ENCODE assay signal across 1 cellular context in genomic region chr2:21043744-21044532, GRCh38.
TF ChIP-seq lines count a peak whose summit lies in the region.

TSS of gene APOB (minus strand) at chr2:21044073. CDS start at chr2:21043945, 128 bp downstream.

TF ChIP-seq in HepG2, 621 proteins besides CTCF, POLR2A, EP300 and RAD21 (continues in another document):
- peak; percentile 43; the same call in 1 of the 2 replicates for TF ChIP-seq STAG1 (CRISPR knock-in tag; IDR thresholded peaks at IDR 0.05)
- TF ChIP-seq ZNF646 (CRISPR knock-in tag; IDR thresholded peaks at IDR 0.05) = no peak
- peak; percentile 91 for TF ChIP-seq PITX1 (CRISPR knock-in tag; IDR thresholded peaks at IDR 0.05)
- peak; percentile 90 for TF ChIP-seq TBL1XR1 (IDR thresholded peaks at IDR 0.05; ENCODE audit: borderline replicate concordance, low read length, partially characterized antibody)
- peak; percentile 100 for TF ChIP-seq HNF4G (IDR thresholded peaks at IDR 0.05; ENCODE audit: borderline replicate concordance, low read depth, low read length)
- TF ChIP-seq HNF4G (CRISPR knock-in tag; IDR thresholded peaks at IDR 0.05; ENCODE audit: borderline replicate concordance, low read depth) = peak; percentile 100
- peak; percentile 79; the same call in 1 of the 2 replicates for TF ChIP-seq HNRNPL (IDR thresholded peaks at IDR 0.05; ENCODE audit: low read depth, low read length)
- peak; percentile 35; the same call in 1 of the 2 replicates for TF ChIP-seq KAT7 (CRISPR knock-in tag; IDR thresholded peaks at IDR 0.05; ENCODE audit: borderline replicate concordance)
- TF ChIP-seq NONO (IDR thresholded peaks at IDR 0.05) = no peak
- TF ChIP-seq NONO (CRISPR knock-in tag; conservative IDR thresholded peaks at IDR 0.05) = peak; percentile 97
- TF ChIP-seq MAFF (IDR thresholded peaks at IDR 0.05; ENCODE audit: low read depth, low read length) = no peak
- TF ChIP-seq, protein P1, sequence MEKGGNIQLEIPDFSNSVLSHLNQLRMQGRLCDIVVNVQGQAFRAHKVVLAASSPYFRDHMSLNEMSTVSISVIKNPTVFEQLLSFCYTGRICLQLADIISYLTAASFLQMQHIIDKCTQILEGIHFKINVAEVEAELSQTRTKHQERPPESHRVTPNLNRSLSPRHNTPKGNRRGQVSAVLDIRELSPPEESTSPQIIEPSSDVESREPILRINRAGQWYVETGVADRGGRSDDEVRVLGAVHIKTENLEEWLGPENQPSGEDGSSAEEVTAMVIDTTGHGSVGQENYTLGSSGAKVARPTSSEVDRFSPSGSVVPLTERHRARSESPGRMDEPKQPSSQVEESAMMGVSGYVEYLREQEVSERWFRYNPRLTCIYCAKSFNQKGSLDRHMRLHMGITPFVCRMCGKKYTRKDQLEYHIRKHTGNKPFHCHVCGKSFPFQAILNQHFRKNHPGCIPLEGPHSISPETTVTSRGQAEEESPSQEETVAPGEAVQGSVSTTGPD (CRISPR knock-in tag; IDR thresholded peaks at IDR 0.05) = peak; percentile 36; the same call in 1 of the 2 replicates
- TF ChIP-seq KDM6A (CRISPR knock-in tag; IDR thresholded peaks at IDR 0.05; ENCODE audit: low read depth) = peak; percentile 96
- TF ChIP-seq, protein P2, sequence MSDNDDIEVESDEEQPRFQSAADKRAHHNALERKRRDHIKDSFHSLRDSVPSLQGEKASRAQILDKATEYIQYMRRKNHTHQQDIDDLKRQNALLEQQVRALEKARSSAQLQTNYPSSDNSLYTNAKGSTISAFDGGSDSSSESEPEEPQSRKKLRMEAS (IDR thresholded peaks at IDR 0.05) = peak; percentile 84
- TF ChIP-seq, protein P3, sequence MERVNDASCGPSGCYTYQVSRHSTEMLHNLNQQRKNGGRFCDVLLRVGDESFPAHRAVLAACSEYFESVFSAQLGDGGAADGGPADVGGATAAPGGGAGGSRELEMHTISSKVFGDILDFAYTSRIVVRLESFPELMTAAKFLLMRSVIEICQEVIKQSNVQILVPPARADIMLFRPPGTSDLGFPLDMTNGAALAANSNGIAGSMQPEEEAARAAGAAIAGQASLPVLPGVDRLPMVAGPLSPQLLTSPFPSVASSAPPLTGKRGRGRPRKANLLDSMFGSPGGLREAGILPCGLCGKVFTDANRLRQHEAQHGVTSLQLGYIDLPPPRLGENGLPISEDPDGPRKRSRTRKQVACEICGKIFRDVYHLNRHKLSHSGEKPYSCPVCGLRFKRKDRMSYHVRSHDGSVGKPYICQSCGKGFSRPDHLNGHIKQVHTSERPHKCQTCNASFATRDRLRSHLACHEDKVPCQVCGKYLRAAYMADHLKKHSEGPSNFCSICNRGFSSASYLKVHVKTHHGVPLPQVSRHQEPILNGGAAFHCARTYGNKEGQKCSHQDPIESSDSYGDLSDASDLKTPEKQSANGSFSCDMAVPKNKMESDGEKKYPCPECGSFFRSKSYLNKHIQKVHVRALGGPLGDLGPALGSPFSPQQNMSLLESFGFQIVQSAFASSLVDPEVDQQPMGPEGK (CRISPR knock-in tag; IDR thresholded peaks at IDR 0.05) = peak; percentile 95
- TF ChIP-seq REL (CRISPR knock-in tag; conservative IDR thresholded peaks at IDR 0.05) = peak; percentile 75; the same call in 1 of the 2 replicates
- peak; percentile 95 for TF ChIP-seq ZNF557 (CRISPR knock-in tag; IDR thresholded peaks at IDR 0.05)
- TF ChIP-seq SMAD3 (CRISPR knock-in tag; IDR thresholded peaks at IDR 0.05) = peak; percentile 99
- TF ChIP-seq ZZZ3 (CRISPR knock-in tag; IDR thresholded peaks at IDR 0.05; ENCODE audit: borderline replicate concordance) = peak; percentile 96; the same call in 1 of the 2 replicates
- TF ChIP-seq ZFP1 (CRISPR knock-in tag; IDR thresholded peaks at IDR 0.05) = peak; percentile 80; the same call in 1 of the 2 replicates
- TF ChIP-seq, protein P4, sequence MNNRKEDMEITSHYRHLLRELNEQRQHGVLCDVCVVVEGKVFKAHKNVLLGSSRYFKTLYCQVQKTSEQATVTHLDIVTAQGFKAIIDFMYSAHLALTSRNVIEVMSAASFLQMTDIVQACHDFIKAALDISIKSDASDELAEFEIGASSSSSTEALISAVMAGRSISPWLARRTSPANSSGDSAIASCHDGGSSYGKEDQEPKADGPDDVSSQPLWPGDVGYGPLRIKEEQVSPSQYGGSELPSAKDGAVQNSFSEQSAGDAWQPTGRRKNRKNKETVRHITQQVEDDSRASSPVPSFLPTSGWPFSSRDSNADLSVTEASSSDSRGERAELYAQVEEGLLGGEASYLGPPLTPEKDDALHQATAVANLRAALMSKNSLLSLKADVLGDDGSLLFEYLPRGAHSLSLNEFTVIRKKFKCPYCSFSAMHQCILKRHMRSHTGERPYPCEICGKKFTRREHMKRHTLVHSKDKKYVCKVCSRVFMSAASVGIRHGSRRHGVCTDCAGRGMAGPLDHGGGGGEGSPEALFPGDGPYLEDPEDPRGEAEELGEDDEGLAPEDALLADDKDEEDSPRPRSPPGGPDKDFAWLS (CRISPR knock-in tag; IDR thresholded peaks at IDR 0.05; ENCODE audit: borderline replicate concordance) = no peak
- no peak; the same call in 1 of the 2 replicates for TF ChIP-seq ZNF652 (CRISPR knock-in tag; IDR thresholded peaks at IDR 0.05; ENCODE audit: borderline replicate concordance, low read depth)
- peak; percentile 86 for TF ChIP-seq ZNF781 (CRISPR knock-in tag; IDR thresholded peaks at IDR 0.05; ENCODE audit: borderline replicate concordance, not compliant biosample characterization)
- TF ChIP-seq TARDBP (CRISPR knock-in tag; IDR thresholded peaks at IDR 0.05) = peak; percentile 81; the same call in 1 of the 2 replicates
- no peak; the same call in 1 of the 2 replicates for TF ChIP-seq SP140L (CRISPR knock-in tag; IDR thresholded peaks at IDR 0.05; ENCODE audit: borderline replicate concordance)
- peak; percentile 97 for TF ChIP-seq NFKBIZ (CRISPR knock-in tag; IDR thresholded peaks at IDR 0.05)
- peak; percentile 78; the same call in 1 of the 2 replicates for TF ChIP-seq ZNF292 (CRISPR knock-in tag; IDR thresholded peaks at IDR 0.05; ENCODE audit: borderline replicate concordance, low read depth)
- no peak for TF ChIP-seq THYN1 (CRISPR knock-in tag; IDR thresholded peaks at IDR 0.05; ENCODE audit: borderline replicate concordance, low read depth)
- TF ChIP-seq NCOA1 (CRISPR knock-in tag; IDR thresholded peaks at IDR 0.05) = peak; percentile 98
- TF ChIP-seq, protein P5, sequence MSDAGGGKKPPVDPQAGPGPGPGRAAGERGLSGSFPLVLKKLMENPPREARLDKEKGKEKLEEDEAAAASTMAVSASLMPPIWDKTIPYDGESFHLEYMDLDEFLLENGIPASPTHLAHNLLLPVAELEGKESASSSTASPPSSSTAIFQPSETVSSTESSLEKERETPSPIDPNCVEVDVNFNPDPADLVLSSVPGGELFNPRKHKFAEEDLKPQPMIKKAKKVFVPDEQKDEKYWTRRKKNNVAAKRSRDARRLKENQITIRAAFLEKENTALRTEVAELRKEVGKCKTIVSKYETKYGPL (CRISPR knock-in tag; IDR thresholded peaks at IDR 0.05) = peak; percentile 96
- no peak for TF ChIP-seq TRIM22 (IDR thresholded peaks at IDR 0.05)
- TF ChIP-seq, protein P6, sequence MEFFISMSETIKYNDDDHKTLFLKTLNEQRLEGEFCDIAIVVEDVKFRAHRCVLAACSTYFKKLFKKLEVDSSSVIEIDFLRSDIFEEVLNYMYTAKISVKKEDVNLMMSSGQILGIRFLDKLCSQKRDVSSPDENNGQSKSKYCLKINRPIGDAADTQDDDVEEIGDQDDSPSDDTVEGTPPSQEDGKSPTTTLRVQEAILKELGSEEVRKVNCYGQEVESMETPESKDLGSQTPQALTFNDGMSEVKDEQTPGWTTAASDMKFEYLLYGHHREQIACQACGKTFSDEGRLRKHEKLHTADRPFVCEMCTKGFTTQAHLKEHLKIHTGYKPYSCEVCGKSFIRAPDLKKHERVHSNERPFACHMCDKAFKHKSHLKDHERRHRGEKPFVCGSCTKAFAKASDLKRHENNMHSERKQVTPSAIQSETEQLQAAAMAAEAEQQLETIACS (CRISPR knock-in tag; IDR thresholded peaks at IDR 0.05) = peak; percentile 44; the same call in 1 of the 2 replicates
- TF ChIP-seq JDP2 (CRISPR knock-in tag; IDR thresholded peaks at IDR 0.05; ENCODE audit: borderline replicate concordance) = peak; percentile 87; the same call in 1 of the 2 replicates
- TF ChIP-seq ZNF749 (CRISPR knock-in tag; IDR thresholded peaks at IDR 0.05; ENCODE audit: borderline replicate concordance) = no peak; the same call in 1 of the 2 replicates
- no peak; the same call in 1 of the 2 replicates for TF ChIP-seq ZNF550 (CRISPR knock-in tag; IDR thresholded peaks at IDR 0.05; ENCODE audit: borderline replicate concordance)
- peak; percentile 75; the same call in 1 of the 2 replicates for TF ChIP-seq ZFP37 (CRISPR knock-in tag; IDR thresholded peaks at IDR 0.05; ENCODE audit: borderline replicate concordance)
- TF ChIP-seq, protein P7, sequence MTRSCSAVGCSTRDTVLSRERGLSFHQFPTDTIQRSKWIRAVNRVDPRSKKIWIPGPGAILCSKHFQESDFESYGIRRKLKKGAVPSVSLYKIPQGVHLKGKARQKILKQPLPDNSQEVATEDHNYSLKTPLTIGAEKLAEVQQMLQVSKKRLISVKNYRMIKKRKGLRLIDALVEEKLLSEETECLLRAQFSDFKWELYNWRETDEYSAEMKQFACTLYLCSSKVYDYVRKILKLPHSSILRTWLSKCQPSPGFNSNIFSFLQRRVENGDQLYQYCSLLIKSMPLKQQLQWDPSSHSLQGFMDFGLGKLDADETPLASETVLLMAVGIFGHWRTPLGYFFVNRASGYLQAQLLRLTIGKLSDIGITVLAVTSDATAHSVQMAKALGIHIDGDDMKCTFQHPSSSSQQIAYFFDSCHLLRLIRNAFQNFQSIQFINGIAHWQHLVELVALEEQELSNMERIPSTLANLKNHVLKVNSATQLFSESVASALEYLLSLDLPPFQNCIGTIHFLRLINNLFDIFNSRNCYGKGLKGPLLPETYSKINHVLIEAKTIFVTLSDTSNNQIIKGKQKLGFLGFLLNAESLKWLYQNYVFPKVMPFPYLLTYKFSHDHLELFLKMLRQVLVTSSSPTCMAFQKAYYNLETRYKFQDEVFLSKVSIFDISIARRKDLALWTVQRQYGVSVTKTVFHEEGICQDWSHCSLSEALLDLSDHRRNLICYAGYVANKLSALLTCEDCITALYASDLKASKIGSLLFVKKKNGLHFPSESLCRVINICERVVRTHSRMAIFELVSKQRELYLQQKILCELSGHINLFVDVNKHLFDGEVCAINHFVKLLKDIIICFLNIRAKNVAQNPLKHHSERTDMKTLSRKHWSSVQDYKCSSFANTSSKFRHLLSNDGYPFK (CRISPR knock-in tag; IDR thresholded peaks at IDR 0.05; ENCODE audit: borderline replicate concordance) = peak; percentile 70; the same call in 1 of the 2 replicates
- TF ChIP-seq ZSCAN25 (CRISPR knock-in tag; IDR thresholded peaks at IDR 0.05) = peak; percentile 45; the same call in 1 of the 2 replicates
- TF ChIP-seq RFX1 (IDR thresholded peaks at IDR 0.05) = no peak
- peak; percentile 69 for TF ChIP-seq KLF15 (CRISPR knock-in tag; IDR thresholded peaks at IDR 0.05; ENCODE audit: borderline replicate concordance)
- 0 out of 2 replicates have a peak, but pooled peaks have one; percentile 69 for TF ChIP-seq ZSCAN30 (CRISPR knock-in tag; IDR thresholded peaks at IDR 0.05)
- TF ChIP-seq ZNF740 (CRISPR knock-in tag; IDR thresholded peaks at IDR 0.05) = peak; percentile 48; the same call in 1 of the 2 replicates
- peak; percentile 79; the same call in 1 of the 2 replicates for TF ChIP-seq CHD4 (IDR thresholded peaks at IDR 0.05; ENCODE audit: borderline replicate concordance, low read length)
- no peak for TF ChIP-seq SNAI1 (CRISPR knock-in tag; IDR thresholded peaks at IDR 0.05; ENCODE audit: borderline replicate concordance)
